Comparison of ENCODE assay signal across 5 cellular contexts in genomic region chr20:253447-253846, GRCh38. TPM values are rescaled to one million over a fixed set of nuclear protein-coding genes. Genes with fewer than 3 reads are reported as not detected.
"Had no signal": no experiment of that assay in that cellular context is flagged by ENCODE, and none has a peak within 500 bp of the region (broad histone marks: within the 10 kb centered on the region; RNA-seq: fewer than 3 reads in every experiment).

No MANE protein-coding gene starts in this region.

RNA-seq across cellular contexts. Expression of gene DEFB132, which starts 4.1 kb away (rescaled TPM):
- total RNA-seq: PC-3, Peyer's patch, Right ventricle myocardium superior, SJSA1 had no signal
- polyA plus RNA-seq: SK-N-SH had no signal

RNA-seq across cellular contexts. Expression of gene DEFB129, which starts 26.4 kb away (rescaled TPM):
- total RNA-seq: PC-3, Peyer's patch, Right ventricle myocardium superior, SJSA1 had no signal
- polyA plus RNA-seq: SK-N-SH had no signal
